In genomic region chr16:67935402-67936123, GRCh38 we compare ENCODE assay signal across 8 cellular contexts. TPM values are rescaled to one million over a fixed set of nuclear protein-coding genes. Genes with fewer than 3 reads are reported as not detected.
DNase-seq lines count a peak whose midpoint lies in the region; ATAC-seq, FAIRE-seq and TF ChIP-seq lines count a peak whose summit lies in the region.

No MANE protein-coding gene starts in this region.

- H3K36me3 ChIP-seq in Caco-2 (ENCODE audit: control insufficient read depth, insufficient read depth, low read length) (no peaks in the 10 kb centered on the region; the same call in 1 of the 2 replicates), H1 (ENCODE audit: control insufficient read depth in 2 of 4, insufficient read depth in 4 of 4, low read length in 3 of 4) (no peaks in the 10 kb centered on the region), mesenchymal stem cell (ENCODE audit: control insufficient read depth in 1 of 2, insufficient read depth in 2 of 2, low read depth in 1 of 2, low read length in 2 of 2) (peaks cover 38 to 48% of the 10 kb centered on the region in 2 experiments)

- peaks cover 0 to 15% of the 10 kb centered on the region in 2 experiments for H4K20me1 ChIP-seq in H1 (replicated peaks in 1 of 2; ENCODE audit: control insufficient read depth in 1 of 2, insufficient read depth in 2 of 2, low read length in 2 of 2)

- peak overlapping the region; percentile 97 for H3K4me3 Mint-ChIP-seq in Caco-2 (ENCODE audit: unreplicated experiment)
- peak overlapping the region; percentile 99 for H3K4me3 Mint-ChIP-seq in activated CD8-positive, alpha-beta memory T cell treated with anti-CD3 and anti-CD28 coated beads, Interleukin-2, amount 10 ng/mL, durations not matched to agents 7 days and 5 days

- peak overlapping the region; percentile 95 for H3K27ac Mint-ChIP-seq in Caco-2 (ENCODE audit: unreplicated experiment)
- H3K27ac Mint-ChIP-seq in activated CD8-positive, alpha-beta memory T cell treated with anti-CD3 and anti-CD28 coated beads, Interleukin-2, amount 10 ng/mL, durations not matched to agents 7 days and 5 days, result peak overlapping the region; percentile 98

- H4K8ac ChIP-seq in H1 (ENCODE audit: extremely low read depth, insufficient read depth, low read length) (peak overlapping the region; percentile 81), mesenchymal stem cell (ENCODE audit: low read length) (peak overlapping the region; percentile 95)

- peaks cover 81% of the 10 kb centered on the region for H3K36me3 Mint-ChIP-seq in Caco-2 (ENCODE audit: insufficient read depth, unreplicated experiment)
- H3K36me3 Mint-ChIP-seq in activated CD8-positive, alpha-beta memory T cell treated with anti-CD3 and anti-CD28 coated beads, Interleukin-2, amount 10 ng/mL, durations not matched to agents 7 days and 5 days, result peaks cover 25% of the 10 kb centered on the region

- H3K9me3 Mint-ChIP-seq in Caco-2 (ENCODE audit: unreplicated experiment), result no peaks in the 10 kb centered on the region
- no peaks in the 10 kb centered on the region for H3K9me3 Mint-ChIP-seq in activated CD8-positive, alpha-beta memory T cell treated with anti-CD3 and anti-CD28 coated beads, Interleukin-2, amount 10 ng/mL, durations not matched to agents 7 days and 5 days (ENCODE audit: low read depth)

- H3K18ac ChIP-seq in H1 (ENCODE audit: extremely low read depth, low read length), result peak overlapping the region; percentile 97
- peak overlapping the region; percentile 88 to 99 for H3K18ac ChIP-seq in mesenchymal stem cell (ENCODE audit: low read depth in 1 of 2, low read length in 2 of 2)

- H2AK5ac ChIP-seq in H1 (ENCODE audit: low read depth, low read length), result no peak overlapping the region; the same call in 1 of the 2 replicates
- H2AK5ac ChIP-seq in mesenchymal stem cell (ENCODE audit: low read length, severe bottlenecking), result peak overlapping the region; percentile 47

- H2BK15ac ChIP-seq in H1 (ENCODE audit: low read length), result no peak overlapping the region; the same call in 1 of the 2 replicates
- peak overlapping the region; percentile 39 for H2BK15ac ChIP-seq in mesenchymal stem cell (ENCODE audit: low read depth, poor library complexity, severe bottlenecking)

- H2BK120ac ChIP-seq in H1 (replicated peaks; ENCODE audit: low read depth, low read length) (no peak overlapping the region), mesenchymal stem cell (ENCODE audit: low read depth, low read length) (peak overlapping the region; percentile 73)

- no peak for TF ChIP-seq RAD21 in H1 (IDR thresholded peaks at IDR 0.05 in 1 of 2, conservative IDR thresholded peaks at IDR 0.05 in 1 of 2; ENCODE audit: low read depth in 2 of 2, low read length in 2 of 2)

- H2BK5ac ChIP-seq in H1 (ENCODE audit: low read depth, low read length), result peak overlapping the region; percentile 93
- H2BK5ac ChIP-seq in mesenchymal stem cell (ENCODE audit: low read depth, low read length, poor library complexity, severe bottlenecking), result peak overlapping the region; percentile 93

- ATAC-seq in GM21381 (IDR thresholded peaks at IDR 0.05; ENCODE audit: unreplicated experiment), result peak; percentile 91
- ATAC-seq in activated CD8-positive, alpha-beta memory T cell treated with anti-CD3 and anti-CD28 coated beads, Interleukin-2, amount 10 ng/mL, durations not matched to agents 7 days and 5 days, result peak; percentile 88

- TF ChIP-seq CTCF in Caco-2 (IDR thresholded peaks at IDR 0.05; ENCODE audit: insufficient read depth in 1 of 2, low read depth in 1 of 2, low read length in 1 of 2, severe bottlenecking in 1 of 2, unreplicated experiment in 1 of 2) (no peak), H1 (IDR thresholded peaks at IDR 0.05; ENCODE audit: control extremely low read depth in 1 of 3, insufficient read depth in 1 of 3, low read depth in 1 of 3, low read length in 3 of 3) (no peak)

- H2BK20ac ChIP-seq in H1 (ENCODE audit: low read length), result no peak overlapping the region

- H3K4me1 ChIP-seq in Caco-2, result peaks cover 16% of the 10 kb centered on the region
- H3K4me1 ChIP-seq in H1 (replicated peaks in 1 of 4; ENCODE audit: control insufficient read depth in 3 of 4, insufficient read depth in 4 of 4, low read length in 3 of 4), result peaks cover 0 to 15% (median 8%) of the 10 kb centered on the region in 4 experiments; a peak in 5 of 7 replicates
- H3K4me1 ChIP-seq in mesenchymal stem cell (ENCODE audit: control insufficient read depth, insufficient read depth, low read depth, low read length), result peaks cover 29% of the 10 kb centered on the region

- DNase-seq in Caco-2, result peak; percentile 99
- DNase-seq in HTR-8/SVneo (ENCODE audit: insufficient read length, low spot score), result peak; percentile 99
- peak; percentile 96 for DNase-seq in NOMO-1 treated with DMSO at 0.1 percent for 48 hours (lab: John Stamatoyannopoulos, UW; ENCODE audit: unreplicated experiment)
- DNase-seq in activated CD8-positive, alpha-beta memory T cell treated with anti-CD3 and anti-CD28 coated beads, Interleukin-2, amount 10 ng/mL, durations not matched to agents 7 days and 5 days, result peak; percentile 98
- DNase-seq in H1 (ENCODE audit: low read depth in 1 of 2, low spot score in 2 of 2), result peak; percentile 90 to 93
- DNase-seq in mesenchymal stem cell, result peak; percentile 93
- DNase-seq in stimulated activated CD8-positive, alpha-beta memory T cell treated with anti-CD3 and anti-CD28 coated beads, Interleukin-12 subunit alpha, Interleukin-12 subunit beta, amount 100 ng/mL, for 24 hours (ENCODE audit: extremely low read depth), result peak; percentile 91

- FAIRE-seq in HTR-8/SVneo (lab: Jason Lieb, UNC) (peak; percentile 90), H1 (lab: Jason Lieb, UNC) (peak; percentile 68)

- H3K79me2 ChIP-seq in H1 (ENCODE audit: control insufficient read depth in 1 of 2, insufficient read depth in 2 of 2, low read length in 2 of 2), result 0 out of 4 replicates have a peak, but pooled peaks cover 0 to 3% of the 10 kb centered on the region in 2 experiments

- peak overlapping the region; percentile 97 for H4K5ac ChIP-seq in H1 (ENCODE audit: insufficient read length, low read depth, low read length)

- H3K79me1 ChIP-seq in H1 (ENCODE audit: low read depth, low read length) (peaks cover 4% of the 10 kb centered on the region; the same call in 1 of the 2 replicates), mesenchymal stem cell (replicated peaks; ENCODE audit: low read length, poor library complexity, severe bottlenecking) (peaks cover 17% of the 10 kb centered on the region)

- H3K4ac ChIP-seq in H1 (replicated peaks; ENCODE audit: insufficient read length, low read depth, low read length) (peak overlapping the region; percentile 99), mesenchymal stem cell (ENCODE audit: low read depth in 1 of 2, low read length in 2 of 2) (peak overlapping the region; percentile 98)

- 2% methylated on average over 45 of the region's 55 CpGs; no CpG with 5 or more reads in 1 of the 2 experiments for WGBS in H1 (ENCODE audit: extremely low coverage in 1 of 2, insufficient coverage in 1 of 2, insufficient read length in 1 of 2, insufficient replicate concordance in 2 of 2, low coverage in 1 of 2, low lambda C conversion rate in 2 of 2, missing lambda C conversion rate in 1 of 2), 2 experiments
- WGBS in mesenchymal stem cell, result under 1% methylated on average over 55 of the region's 55 CpGs

- CTCF ChIA-PET in Caco-2 (lab: Charles Lee) (interaction anchor here (0.7 to 4.2 kb wide), 17 partner anchors 8 to 507 kb away, joined by 3 to 47 read pairs (median 4); partner anchors contain the start of genes ACD, LCAT, NRN1L and RANBP10), H1 (lab: Charles Lee; ENCODE audit: partially characterized antibody) (interaction anchor here (0.7 to 27.1 kb wide), 24 partner anchors 10 to 414 kb away, joined by 3 to 623 read pairs (median 4); partner anchors contain the start of genes C16orf86, EDC4, ENKD1 and NRN1L)
- CTCF ChIA-PET in activated CD8-positive, alpha-beta memory T cell treated with anti-CD3 and anti-CD28 coated beads, Interleukin-2, amount 10 ng/mL, durations not matched to agents 7 days and 5 days (lab: Charles Lee), result interaction anchor here (0.7 to 4.5 kb wide), 25 partner anchors 9 to 422 kb away, joined by 3 to 35 read pairs (median 4); partner anchors contain the start of genes C16orf86, CARMIL2, ENKD1 and NRN1L

- H3K56ac ChIP-seq in H1 (replicated peaks; ENCODE audit: insufficient read length, low read depth, low read length), result peak overlapping the region; percentile 93

- H3K27me3 Mint-ChIP-seq in Caco-2 (ENCODE audit: insufficient read depth, unreplicated experiment), result no peaks in the 10 kb centered on the region
- H3K27me3 Mint-ChIP-seq in activated CD8-positive, alpha-beta memory T cell treated with anti-CD3 and anti-CD28 coated beads, Interleukin-2, amount 10 ng/mL, durations not matched to agents 7 days and 5 days, result no peaks in the 10 kb centered on the region

- TF ChIP-seq EP300 in H1 (IDR thresholded peaks at IDR 0.05; ENCODE audit: borderline replicate concordance in 1 of 2, low read depth in 2 of 2, low read length in 2 of 2), result no peak

- peak; percentile 49 to 73 for TF ChIP-seq POLR2A in H1 (IDR thresholded peaks at IDR 0.05; ENCODE audit: control extremely low read depth in 1 of 2, low read depth in 2 of 2, low read length in 2 of 2)

- H3K27me3 ChIP-seq in Caco-2 (replicated peaks; ENCODE audit: control insufficient read depth, insufficient read depth, low read length) (no peaks in the 10 kb centered on the region), H1 (replicated peaks in 1 of 4; ENCODE audit: control insufficient read depth in 3 of 4, extremely low read depth in 1 of 4, insufficient read depth in 3 of 4, low read length in 3 of 4) (no peaks in the 10 kb centered on the region), mesenchymal stem cell (ENCODE audit: control insufficient read depth in 1 of 2, insufficient read depth in 1 of 2, low read length in 2 of 2) (no peaks in the 10 kb centered on the region)

- peak overlapping the region; percentile 98 for H4K91ac ChIP-seq in H1 (replicated peaks; ENCODE audit: insufficient read length, low read length)
- H4K91ac ChIP-seq in mesenchymal stem cell (ENCODE audit: low read length), result peak overlapping the region; percentile 96

- H3K23ac ChIP-seq in H1 (ENCODE audit: insufficient read length) (no peak overlapping the region), mesenchymal stem cell (ENCODE audit: low read length in 2 of 2) (peak overlapping the region in 1 of 2 experiments; percentile 75)

- peak overlapping the region; percentile 59 to 89 (median 74) for H3K9ac ChIP-seq in H1 (replicated peaks in 1 of 4; ENCODE audit: extremely low read depth in 1 of 4, low read depth in 3 of 4, low read length in 3 of 4)
- peak overlapping the region; percentile 98 for H3K9ac ChIP-seq in mesenchymal stem cell (ENCODE audit: low read length)

- POLR2A ChIA-PET in Caco-2 (lab: Charles Lee) (interaction anchor here (0.5 to 3.1 kb wide), 21 partner anchors 9 to 394 kb away, joined by 3 to 14 read pairs (median 4); partner anchors contain the start of genes ACD, CTCF, DDX28 and DUS2), H1 (lab: Charles Lee; ENCODE audit: partially characterized antibody) (interaction anchor here (0.6 to 4.2 kb wide), 37 partner anchors 9 to 301 kb away, joined by 3 to 47 read pairs (median 4); partner anchors contain the start of genes CENPT, DDX28, DPEP2 and DUS2)

- H3K4me2 ChIP-seq in H1 (ENCODE audit: insufficient read depth in 1 of 2, low read depth in 2 of 2, low read length in 2 of 2) (peak overlapping the region; percentile 96), mesenchymal stem cell (ENCODE audit: low read length, poor library complexity, severe bottlenecking) (peak overlapping the region; percentile 87)

- intact Hi-C loops in Caco-2 (cut with micrococcal nuclease; ENCODE audit: unreplicated experiment), result loop anchor here (1.0 to 10.0 kb wide), 5 partner anchors 33 to 411 kb away; partner anchors contain the start of genes CTCF, NUTF2, PSKH1 and RIPOR1

- H3K27ac ChIP-seq in H1 (ENCODE audit: low read depth, low read length) (peak overlapping the region; percentile 74; the same call in 1 of the 2 replicates), mesenchymal stem cell (ENCODE audit: low read length, poor library complexity, severe bottlenecking) (peak overlapping the region; percentile 94)

- H3K9me3 ChIP-seq in Caco-2 (no peaks in the 10 kb centered on the region), H1 (ENCODE audit: insufficient read depth in 2 of 2, low read depth in 1 of 2, low read length in 1 of 2) (no peaks in the 10 kb centered on the region), mesenchymal stem cell (ENCODE audit: control insufficient read depth, low read length) (no peaks in the 10 kb centered on the region)

- H3K4me3 ChIP-seq in Caco-2 (ENCODE audit: low read depth, low read length), result peak overlapping the region; percentile 87
- H3K4me3 ChIP-seq in H1 (ENCODE audit: extremely low read depth in 1 of 4, insufficient read depth in 2 of 4, low read depth in 3 of 4, low read length in 4 of 4), result peak overlapping the region; percentile 69 to 98 (median 92)
- H3K4me3 ChIP-seq in mesenchymal stem cell (ENCODE audit: insufficient read depth in 1 of 2, low read depth in 1 of 2, low read length in 2 of 2), result peak overlapping the region; percentile 95 to 98

- no peak overlapping the region for H3K14ac ChIP-seq in H1 (ENCODE audit: insufficient read length)
- H3K14ac ChIP-seq in mesenchymal stem cell (ENCODE audit: low read length in 2 of 2), result peak overlapping the region in 1 of 2 experiments; percentile 96

- H2BK12ac ChIP-seq in H1 (ENCODE audit: low read depth, low read length), result peak overlapping the region; percentile 90; the same call in 1 of the 2 replicates
- peak overlapping the region in 1 of 2 experiments; percentile 45 for H2BK12ac ChIP-seq in mesenchymal stem cell (ENCODE audit: low read length in 2 of 2)

- peak overlapping the region; percentile 37; the same call in 1 of the 2 replicates for H2AFZ ChIP-seq in H1 (ENCODE audit: low read length)
- H2AFZ ChIP-seq in mesenchymal stem cell (ENCODE audit: low read depth, low read length), result peak overlapping the region; percentile 86

- no TSS peak for BruUV-seq in Caco-2 (replicated peaks; lab: Mats Ljungman, UMichigan)

- peaks cover 18% of the 10 kb centered on the region for H3K23me2 ChIP-seq in H1 (ENCODE audit: low read depth, low read length)

- H3K4me1 Mint-ChIP-seq in Caco-2 (ENCODE audit: low read depth, unreplicated experiment), result peaks cover 28% of the 10 kb centered on the region
- H3K4me1 Mint-ChIP-seq in activated CD8-positive, alpha-beta memory T cell treated with anti-CD3 and anti-CD28 coated beads, Interleukin-2, amount 10 ng/mL, durations not matched to agents 7 days and 5 days, result peaks cover 37% of the 10 kb centered on the region

RNA-seq across cellular contexts. Expression of gene PSMB10, which starts 1.1 kb away (rescaled TPM):
- 26.9 and 31.6 TPM in 2 replicates for total RNA-seq in Caco-2 (2022)
- total RNA-seq in activated CD8-positive, alpha-beta memory T cell treated with anti-CD3 and anti-CD28 coated beads, Interleukin-2, amount 10 ng/mL, durations not matched to agents 7 days and 5 days, result 100 to 1,000 TPM; 250 to 296 TPM
- total RNA-seq in H1 (2021; fragmentation: NEBNext Ultra II Directional; extraction: Animal tissue kit (Norgen Biotek cat#: 25700)), result 32.1 and 38.8 TPM in 2 replicates
- 61.9 and 81.7 TPM in 2 replicates for polyA plus RNA-seq in H1 (2011; rRNA removed)
- polyA plus RNA-seq in H1 (2011; cell fraction: cytosol; rRNA removed), result 47.2 TPM
- 36.5 TPM for polyA plus RNA-seq in H1 (2011; cell fraction: nucleus; rRNA removed)
- polyA plus RNA-seq in H1 (2012, experiment 1 of 2), result 29.7 to 57.9 TPM (median 50.6 TPM) in 4 replicates
- polyA plus RNA-seq in H1 (2012, experiment 2 of 2), result 57.3 TPM
- polyA plus RNA-seq in H1 (2013, experiment 1 of 2), result 64.3 TPM
- 57.8 TPM for polyA plus RNA-seq in H1 (2013, experiment 2 of 2)
- 4.0 and 6.0 TPM in 2 replicates for polyA minus RNA-seq in H1 (2011; rRNA and poly(A)+ RNA removed)
- 15.5 TPM for polyA minus RNA-seq in H1 (2011; cell fraction: cytosol; rRNA and poly(A)+ RNA removed)
- 14.2 TPM for polyA minus RNA-seq in H1 (2011; cell fraction: nucleus; rRNA and poly(A)+ RNA removed)
- polyA plus RNA-seq in mesenchymal stem cell (2013, experiment 1 of 2), result 102 TPM
- polyA plus RNA-seq in mesenchymal stem cell (2013, experiment 2 of 2), result 104 TPM

RNA-seq across cellular contexts. Expression of gene CTRL, which starts 3.9 kb away (rescaled TPM):
- 0.66 and 2.3 TPM in 2 replicates for total RNA-seq in Caco-2 (2022)
- 1 to 10 TPM; 5.0 to 6.7 TPM for total RNA-seq in activated CD8-positive, alpha-beta memory T cell treated with anti-CD3 and anti-CD28 coated beads, Interleukin-2, amount 10 ng/mL, durations not matched to agents 7 days and 5 days
- total RNA-seq in H1 (2021; fragmentation: NEBNext Ultra II Directional; extraction: Animal tissue kit (Norgen Biotek cat#: 25700)), result 1.7 and 5.0 TPM in 2 replicates
- polyA plus RNA-seq in H1 (2011; rRNA removed), result 4.0 and 4.2 TPM in 2 replicates
- polyA plus RNA-seq in H1 (2011; cell fraction: cytosol; rRNA removed), result 2.6 TPM
- 5.7 TPM for polyA plus RNA-seq in H1 (2011; cell fraction: nucleus; rRNA removed)
- 3.4 to 4.9 TPM (median 3.9 TPM) in 4 replicates for polyA plus RNA-seq in H1 (2012, experiment 1 of 2)
- polyA plus RNA-seq in H1 (2012, experiment 2 of 2), result 5.9 TPM
- polyA plus RNA-seq in H1 (2013, experiment 1 of 2), result 1.9 TPM
- polyA plus RNA-seq in H1 (2013, experiment 2 of 2), result 1.7 TPM
- polyA minus RNA-seq in H1 (2011; rRNA and poly(A)+ RNA removed), result 1.3 and 1.5 TPM in 2 replicates
- 1.0 TPM for polyA minus RNA-seq in H1 (2011; cell fraction: cytosol; rRNA and poly(A)+ RNA removed)
- polyA minus RNA-seq in H1 (2011; cell fraction: nucleus; rRNA and poly(A)+ RNA removed), result 0.90 TPM
- polyA plus RNA-seq in mesenchymal stem cell (2013, experiment 1 of 2), result 0.43 TPM
- polyA plus RNA-seq in mesenchymal stem cell (2013, experiment 2 of 2), result 0.38 TPM

RNA-seq across cellular contexts. Expression of gene LCAT, which starts 8.4 kb away (rescaled TPM):
- 26.3 and 33.3 TPM in 2 replicates for total RNA-seq in Caco-2 (2022)
- total RNA-seq in activated CD8-positive, alpha-beta memory T cell treated with anti-CD3 and anti-CD28 coated beads, Interleukin-2, amount 10 ng/mL, durations not matched to agents 7 days and 5 days, result 10 to 100 TPM; 15.6 to 22.7 TPM
- 14.9 and 19.6 TPM in 2 replicates for total RNA-seq in H1 (2021; fragmentation: NEBNext Ultra II Directional; extraction: Animal tissue kit (Norgen Biotek cat#: 25700))
- 9.4 and 11.6 TPM in 2 replicates for polyA plus RNA-seq in H1 (2011; rRNA removed)
- 9.3 TPM for polyA plus RNA-seq in H1 (2011; cell fraction: cytosol; rRNA removed)
- polyA plus RNA-seq in H1 (2011; cell fraction: nucleus; rRNA removed), result 62.0 TPM
- 19.5 to 25.9 TPM (median 21.2 TPM) in 4 replicates for polyA plus RNA-seq in H1 (2012, experiment 1 of 2)
- 22.3 TPM for polyA plus RNA-seq in H1 (2012, experiment 2 of 2)
- 15.8 TPM for polyA plus RNA-seq in H1 (2013, experiment 1 of 2)
- 13.4 TPM for polyA plus RNA-seq in H1 (2013, experiment 2 of 2)
- 1.4 and 2.8 TPM in 2 replicates for polyA minus RNA-seq in H1 (2011; rRNA and poly(A)+ RNA removed)
- polyA minus RNA-seq in H1 (2011; cell fraction: cytosol; rRNA and poly(A)+ RNA removed), result 7.0 TPM
- 8.9 TPM for polyA minus RNA-seq in H1 (2011; cell fraction: nucleus; rRNA and poly(A)+ RNA removed)
- polyA plus RNA-seq in mesenchymal stem cell (2013, experiment 1 of 2), result 11.5 TPM
- polyA plus RNA-seq in mesenchymal stem cell (2013, experiment 2 of 2), result 10.8 TPM

RNA-seq across cellular contexts. Expression of gene SLC12A4, which starts 32.9 kb away (rescaled TPM):
- 97.0 and 107 TPM in 2 replicates for total RNA-seq in Caco-2 (2022)
- total RNA-seq in activated CD8-positive, alpha-beta memory T cell treated with anti-CD3 and anti-CD28 coated beads, Interleukin-2, amount 10 ng/mL, durations not matched to agents 7 days and 5 days, result 10 to 100 TPM; 47.7 to 51.2 TPM
- 41.3 and 46.6 TPM in 2 replicates for total RNA-seq in H1 (2021; fragmentation: NEBNext Ultra II Directional; extraction: Animal tissue kit (Norgen Biotek cat#: 25700))
- polyA plus RNA-seq in H1 (2011; rRNA removed), result 49.3 and 66.6 TPM in 2 replicates
- polyA plus RNA-seq in H1 (2011; cell fraction: cytosol; rRNA removed), result 35.5 TPM
- polyA plus RNA-seq in H1 (2011; cell fraction: nucleus; rRNA removed), result 195 TPM
- 34.9 to 45.5 TPM (median 42.8 TPM) in 4 replicates for polyA plus RNA-seq in H1 (2012, experiment 1 of 2)
- 26.8 TPM for polyA plus RNA-seq in H1 (2012, experiment 2 of 2)
- polyA plus RNA-seq in H1 (2013, experiment 1 of 2), result 32.1 TPM
- polyA plus RNA-seq in H1 (2013, experiment 2 of 2), result 31.3 TPM
- polyA minus RNA-seq in H1 (2011; rRNA and poly(A)+ RNA removed), result 65.4 and 66.1 TPM in 2 replicates
- 40.2 TPM for polyA minus RNA-seq in H1 (2011; cell fraction: cytosol; rRNA and poly(A)+ RNA removed)
- 80.2 TPM for polyA minus RNA-seq in H1 (2011; cell fraction: nucleus; rRNA and poly(A)+ RNA removed)
- polyA plus RNA-seq in mesenchymal stem cell (2013, experiment 1 of 2), result 43.9 TPM
- polyA plus RNA-seq in mesenchymal stem cell (2013, experiment 2 of 2), result 45.1 TPM

RNA-seq across cellular contexts. Expression of gene PSKH1, which starts 42.5 kb away (rescaled TPM):
- 35.1 and 41.3 TPM in 2 replicates for total RNA-seq in Caco-2 (2022)
- 10 to 100 TPM; 21.0 to 21.6 TPM for total RNA-seq in activated CD8-positive, alpha-beta memory T cell treated with anti-CD3 and anti-CD28 coated beads, Interleukin-2, amount 10 ng/mL, durations not matched to agents 7 days and 5 days
- 24.8 and 25.4 TPM in 2 replicates for total RNA-seq in H1 (2021; fragmentation: NEBNext Ultra II Directional; extraction: Animal tissue kit (Norgen Biotek cat#: 25700))
- 51.0 and 55.8 TPM in 2 replicates for polyA plus RNA-seq in H1 (2011; rRNA removed)
- polyA plus RNA-seq in H1 (2011; cell fraction: cytosol; rRNA removed), result 34.2 TPM
- 45.7 TPM for polyA plus RNA-seq in H1 (2011; cell fraction: nucleus; rRNA removed)
- 21.9 to 30.0 TPM (median 27.0 TPM) in 4 replicates for polyA plus RNA-seq in H1 (2012, experiment 1 of 2)
- 29.5 TPM for polyA plus RNA-seq in H1 (2012, experiment 2 of 2)
- polyA plus RNA-seq in H1 (2013, experiment 1 of 2), result 23.3 TPM
- 23.3 TPM for polyA plus RNA-seq in H1 (2013, experiment 2 of 2)
- polyA minus RNA-seq in H1 (2011; rRNA and poly(A)+ RNA removed), result 57.8 and 66.9 TPM in 2 replicates
- 27.6 TPM for polyA minus RNA-seq in H1 (2011; cell fraction: cytosol; rRNA and poly(A)+ RNA removed)
- 35.7 TPM for polyA minus RNA-seq in H1 (2011; cell fraction: nucleus; rRNA and poly(A)+ RNA removed)
- polyA plus RNA-seq in mesenchymal stem cell (2013, experiment 1 of 2), result 17.8 TPM
- polyA plus RNA-seq in mesenchymal stem cell (2013, experiment 2 of 2), result 21.8 TPM

Comparison
In these comparisons a context has a peak if more than half of its experiments do, and no peak if none do; other contexts are left out.
1. Peak in every context shown above with its lines: DNase-seq, ATAC-seq, H3K4me3 ChIP-seq and H3K27ac ChIP-seq.